Comparison of ENCODE assay signal across 17 cellular contexts in the genomic region with DNA sequence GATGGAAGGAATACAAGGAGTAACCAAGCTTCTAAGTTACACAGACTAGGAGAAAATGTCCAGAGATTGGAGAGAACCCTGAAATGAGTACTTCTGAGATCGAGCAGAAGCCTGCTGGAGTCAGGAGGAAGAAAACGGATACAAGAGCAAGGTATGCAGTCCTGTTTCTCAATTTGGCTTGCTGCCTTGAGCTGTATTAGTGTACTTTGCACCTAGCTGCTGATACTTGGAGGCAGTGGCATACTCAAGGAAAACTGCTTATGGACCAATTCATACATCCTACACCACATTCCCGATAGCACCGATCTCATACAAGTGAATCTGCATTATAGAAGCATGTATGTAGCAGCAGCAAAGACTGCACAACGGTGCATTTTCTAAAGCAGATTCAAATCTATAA. TPM values are rescaled to one million over a fixed set of nuclear protein-coding genes. Genes with fewer than 3 reads are reported as not detected.
DNase-seq lines count a peak whose midpoint lies in the region; ATAC-seq lines count a peak whose summit lies in the region.
"Had no signal": no experiment of that assay in that cellular context is flagged by ENCODE, and none has a peak within 500 bp of the region (broad histone marks: within the 10 kb centered on the region; RNA-seq: fewer than 3 reads in every experiment).

No MANE protein-coding gene starts in this region.

- peaks cover 92% of the 10 kb centered on the region for H3K4me1 Mint-ChIP-seq in activated T-cell treated with anti-CD3 and anti-CD28 coated beads, Interleukin-2, amount 50 U/mL, for 24 hours (ENCODE audit: low read depth)
- peaks cover 89% of the 10 kb centered on the region for H3K4me1 Mint-ChIP-seq in activated T-cell treated with anti-CD3 and anti-CD28 coated beads, Interleukin-2, amount 50 U/mL, for 4 hours (ENCODE audit: low read depth)
- H3K4me1 Mint-ChIP-seq in T-cell (peaks cover 80 to 93% (median 92%) of the 10 kb centered on the region in 3 donors), immature natural killer cell (peaks cover 89 to 99% of the 10 kb centered on the region in 2 donors)
- H3K4me1 Mint-ChIP-seq in stimulated activated naive B cell treated with anti-CD40 and anti-IgM and Interleukin-4, amounts not matched to agents 10 μg/mL and 1 μg/mL and 100 μg/mL, for 72 hours: peaks cover 49 to 64% of the 10 kb centered on the region in 2 donors

- peaks cover 40% of the 10 kb centered on the region for H3K36me3 Mint-ChIP-seq in activated T-cell treated with anti-CD3 and anti-CD28 coated beads, Interleukin-2, amount 50 U/mL, for 24 hours (ENCODE audit: low read depth)
- peaks cover 20% of the 10 kb centered on the region for H3K36me3 Mint-ChIP-seq in activated T-cell treated with anti-CD3 and anti-CD28 coated beads, Interleukin-2, amount 50 U/mL, for 4 hours (ENCODE audit: insufficient read depth)
- H3K36me3 Mint-ChIP-seq in T-cell: peaks cover 26% of the 10 kb centered on the region
- H3K36me3 Mint-ChIP-seq in immature natural killer cell: peaks cover 0 to 6% (median 0%) of the 10 kb centered on the region in 3 donors
- H3K36me3 Mint-ChIP-seq in stimulated activated naive B cell treated with anti-CD40 and anti-IgM and Interleukin-4, amounts not matched to agents 10 μg/mL and 1 μg/mL and 100 μg/mL, for 72 hours: peaks cover 8 to 26% of the 10 kb centered on the region in 2 donors

- no peak for ATAC-seq in activated T-cell treated with anti-CD3 and anti-CD28 coated beads, Interleukin-2, amount 50 U/mL, for 4 hours
- ATAC-seq in T-cell (replicated peaks in 1 of 4): no peak
- no peak for ATAC-seq in stimulated activated naive B cell treated with anti-CD40 and anti-IgM and Interleukin-4, amounts not matched to agents 10 μg/mL and 1 μg/mL and 100 μg/mL, for 72 hours (replicated peaks)
- ATAC-seq: activated naive CD4-positive, alpha-beta T cell treated with anti-CD3 and anti-CD28 coated beads, Interleukin-2, amount 50 U/mL, for 72 hours; PC-3 had no signal

- no peak overlapping the region for H3K4me3 Mint-ChIP-seq in activated T-cell treated with anti-CD3 and anti-CD28 coated beads, Interleukin-2, amount 50 U/mL, for 24 hours
- H3K4me3 Mint-ChIP-seq in activated T-cell treated with anti-CD3 and anti-CD28 coated beads, Interleukin-2, amount 50 U/mL, for 4 hours: no peak overlapping the region
- peak overlapping the region in 1 of 3 donors; percentile 53 for H3K4me3 Mint-ChIP-seq in T-cell
- H3K4me3 Mint-ChIP-seq in immature natural killer cell: peak overlapping the region in 4 of 5 donors; percentile 22 to 66 (median 48)
- no peak overlapping the region for H3K4me3 Mint-ChIP-seq in stimulated activated naive B cell treated with anti-CD40 and anti-IgM and Interleukin-4, amounts not matched to agents 10 μg/mL and 1 μg/mL and 100 μg/mL, for 72 hours
- H3K4me3 Mint-ChIP-seq: brain; T-helper 2 cell treated with Interferon-gamma antibody and Interleukin-4, amounts not matched to agents 5 μg/mL and 100 μg/mL, for 36 hours had no signal

- peak overlapping the region; percentile 65 for H3K27ac Mint-ChIP-seq in activated T-cell treated with anti-CD3 and anti-CD28 coated beads, Interleukin-2, amount 50 U/mL, for 24 hours
- H3K27ac Mint-ChIP-seq in T-cell: peak overlapping the region; percentile 85 to 93
- peak overlapping the region; percentile 51 to 95 (median 83) for H3K27ac Mint-ChIP-seq in immature natural killer cell
- peak overlapping the region; percentile 85 for H3K27ac Mint-ChIP-seq in stimulated activated naive B cell treated with anti-CD40 and anti-IgM and Interleukin-4, amounts not matched to agents 10 μg/mL and 1 μg/mL and 100 μg/mL, for 72 hours
- H3K27ac Mint-ChIP-seq: activated naive CD4-positive, alpha-beta T cell treated with anti-CD3 and anti-CD28 coated beads, Interleukin-2, amount 50 U/mL, for 72 hours; T-helper 2 cell treated with Interferon-gamma antibody and Interleukin-4, amounts not matched to agents 5 μg/mL and 100 μg/mL, for 36 hours had no signal

- CTCF ChIA-PET in T-cell (lab: Charles Lee): interaction anchor here (0.6 to 1.2 kb wide), 3 partner anchors 13 to 701 kb away, joined by 3 to 4 read pairs (median 4); no protein-coding TSS in a partner anchor

- POLR2A ChIA-PET in T-cell (lab: Charles Lee): interaction anchor here in 1 of 2 donors (0.6 kb wide), 1 partner anchor 14 kb away, joined by 3 read pairs; no protein-coding TSS in a partner anchor

- peaks cover 4% of the 10 kb centered on the region for H3K9me3 Mint-ChIP-seq in activated T-cell treated with anti-CD3 and anti-CD28 coated beads, Interleukin-2, amount 50 U/mL, for 24 hours
- H3K9me3 Mint-ChIP-seq in activated T-cell treated with anti-CD3 and anti-CD28 coated beads, Interleukin-2, amount 50 U/mL, for 4 hours: no peaks in the 10 kb centered on the region
- H3K9me3 Mint-ChIP-seq in T-cell: no peaks in the 10 kb centered on the region
- no peaks in the 10 kb centered on the region for H3K9me3 Mint-ChIP-seq in immature natural killer cell
- H3K9me3 Mint-ChIP-seq in stimulated activated naive B cell treated with anti-CD40 and anti-IgM and Interleukin-4, amounts not matched to agents 10 μg/mL and 1 μg/mL and 100 μg/mL, for 72 hours: peaks cover 0 to 2% of the 10 kb centered on the region in 2 donors
- H3K9me3 Mint-ChIP-seq: brain; T-helper 2 cell treated with Interferon-gamma antibody and Interleukin-4, amounts not matched to agents 5 μg/mL and 100 μg/mL, for 36 hours had no signal

- DNase-seq in activated T-cell treated with anti-CD3 and anti-CD28 coated beads, Interleukin-2, amount 50 U/mL, for 24 hours: no peak
- DNase-seq in activated T-cell treated with anti-CD3 and anti-CD28 coated beads, Interleukin-2, amount 50 U/mL, for 4 hours: no peak
- DNase-seq in T-cell (no peak), immature natural killer cell (no peak), T-helper 1 cell (no peak), LoVo (ENCODE audit: low spot score) (no peak)
- DNase-seq in stimulated activated naive B cell treated with anti-CD40 and anti-IgM and Interleukin-4, amounts not matched to agents 10 μg/mL and 1 μg/mL and 100 μg/mL, for 72 hours: no peak
- no peak for DNase-seq in stimulated activated naive CD4-positive, alpha-beta T cell (lab: John Stamatoyannopoulos, UW)
- DNase-seq: activated CD4-positive, CD25-positive, alpha-beta regulatory T cell treated with anti-CD3 and anti-CD28 coated beads, Interleukin-2, amount 50 U/mL, for 72 hours; glutamatergic neuron; NCI-H2081 treated with DMSO at 0.1 percent for 48 hours; NCI-H524; PC-3; SJCRH30 had no signal

- no peaks in the 10 kb centered on the region for H3K27me3 Mint-ChIP-seq in activated T-cell treated with anti-CD3 and anti-CD28 coated beads, Interleukin-2, amount 50 U/mL, for 24 hours
- no peaks in the 10 kb centered on the region for H3K27me3 Mint-ChIP-seq in activated T-cell treated with anti-CD3 and anti-CD28 coated beads, Interleukin-2, amount 50 U/mL, for 4 hours (ENCODE audit: low read depth)
- H3K27me3 Mint-ChIP-seq in T-cell (no peaks in the 10 kb centered on the region), immature natural killer cell (ENCODE audit: low read depth in 3 of 3) (peaks cover 0 to 1% (median 1%) of the 10 kb centered on the region in 3 donors)
- no peaks in the 10 kb centered on the region for H3K27me3 Mint-ChIP-seq in stimulated activated naive B cell treated with anti-CD40 and anti-IgM and Interleukin-4, amounts not matched to agents 10 μg/mL and 1 μg/mL and 100 μg/mL, for 72 hours

RNA-seq across cellular contexts. Expression of gene PIP4K2A, which starts 14.4 kb away (rescaled TPM):
- total RNA-seq in activated T-cell treated with anti-CD3 and anti-CD28 coated beads, Interleukin-2, amount 50 U/mL, for 4 hours: 10 to 100 TPM; 64.3 to 79.2 (median 78.1) TPM
- 100 to 1,000 TPM; 129 to 238 (median 160) TPM for total RNA-seq in T-cell
- 100 to 1,000 TPM in 1 of 3 donors, 10 to 100 TPM in 2; 62.9 to 138 (median 80.3) TPM for polyA plus RNA-seq in immature natural killer cell

Comparison
In these comparisons a context has a peak if more than half of its experiments do, and no peak if none do; other contexts are left out.
1. H3K4me3 Mint-ChIP-seq: peak in immature natural killer cell (4 of 5); none in activated T-cell treated with anti-CD3 and anti-CD28 coated beads, Interleukin-2, amount 50 U/mL, for 24 hours (single experiment), activated T-cell treated with anti-CD3 and anti-CD28 coated beads, Interleukin-2, amount 50 U/mL, for 4 hours (single experiment) and stimulated activated naive B cell treated with anti-CD40 and anti-IgM and Interleukin-4, amounts not matched to agents 10 μg/mL and 1 μg/mL and 100 μg/mL, for 72 hours (0 of 2).
2. Peak in every context shown above with its lines, with median percentiles within 50 percentile points of each other: H3K27ac Mint-ChIP-seq.